ENCODE assay signal across 1 cellular context in the genomic region with DNA sequence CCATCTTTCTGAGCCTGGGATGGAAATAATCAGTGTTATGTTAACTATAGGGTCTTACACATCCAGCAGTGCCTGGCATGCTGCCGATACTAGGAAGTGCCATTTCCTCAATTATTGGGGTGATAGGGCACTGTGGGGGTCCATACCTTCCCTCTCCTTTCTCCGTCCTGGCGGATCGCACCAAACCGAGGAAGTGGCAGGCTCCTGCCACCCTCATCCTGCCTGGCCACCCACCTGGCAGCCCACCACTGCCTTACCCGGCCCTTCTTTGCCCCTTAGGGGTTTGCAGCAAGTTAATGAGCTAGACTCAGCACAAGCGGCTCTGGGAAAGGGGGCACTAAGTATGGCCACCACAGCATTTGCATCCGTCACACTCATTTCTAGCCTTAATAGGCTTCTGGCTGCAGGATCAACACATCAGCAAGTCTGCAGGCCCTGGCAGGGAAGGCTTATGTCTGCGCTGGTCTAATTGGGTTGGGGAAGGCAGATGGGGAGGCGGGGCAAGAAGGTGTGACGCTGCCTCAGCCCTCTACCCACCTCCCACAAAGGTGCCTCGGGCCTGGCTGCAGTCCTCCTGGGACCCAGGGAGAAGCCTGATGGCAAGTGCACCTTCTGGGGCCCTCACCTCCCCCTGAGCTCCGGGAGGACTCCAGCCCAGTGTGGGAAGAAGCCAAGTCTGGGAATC.
TF ChIP-seq lines count a peak whose summit lies in the region.

No MANE protein-coding gene starts in this region.

TF ChIP-seq in WTC11, 78 proteins besides CTCF, POLR2A, EP300 and RAD21 (continued from another document):
- TF ChIP-seq, protein P1, sequence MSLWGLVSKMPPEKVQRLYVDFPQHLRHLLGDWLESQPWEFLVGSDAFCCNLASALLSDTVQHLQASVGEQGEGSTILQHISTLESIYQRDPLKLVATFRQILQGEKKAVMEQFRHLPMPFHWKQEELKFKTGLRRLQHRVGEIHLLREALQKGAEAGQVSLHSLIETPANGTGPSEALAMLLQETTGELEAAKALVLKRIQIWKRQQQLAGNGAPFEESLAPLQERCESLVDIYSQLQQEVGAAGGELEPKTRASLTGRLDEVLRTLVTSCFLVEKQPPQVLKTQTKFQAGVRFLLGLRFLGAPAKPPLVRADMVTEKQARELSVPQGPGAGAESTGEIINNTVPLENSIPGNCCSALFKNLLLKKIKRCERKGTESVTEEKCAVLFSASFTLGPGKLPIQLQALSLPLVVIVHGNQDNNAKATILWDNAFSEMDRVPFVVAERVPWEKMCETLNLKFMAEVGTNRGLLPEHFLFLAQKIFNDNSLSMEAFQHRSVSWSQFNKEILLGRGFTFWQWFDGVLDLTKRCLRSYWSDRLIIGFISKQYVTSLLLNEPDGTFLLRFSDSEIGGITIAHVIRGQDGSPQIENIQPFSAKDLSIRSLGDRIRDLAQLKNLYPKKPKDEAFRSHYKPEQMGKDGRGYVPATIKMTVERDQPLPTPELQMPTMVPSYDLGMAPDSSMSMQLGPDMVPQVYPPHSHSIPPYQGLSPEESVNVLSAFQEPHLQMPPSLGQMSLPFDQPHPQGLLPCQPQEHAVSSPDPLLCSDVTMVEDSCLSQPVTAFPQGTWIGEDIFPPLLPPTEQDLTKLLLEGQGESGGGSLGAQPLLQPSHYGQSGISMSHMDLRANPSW (CRISPR knock-in tag; conservative IDR thresholded peaks at IDR 0.05; ENCODE audit: low read depth): no peak
- TF ChIP-seq ZNF232 (CRISPR knock-in tag; IDR thresholded peaks at IDR 0.05): no peak
- TF ChIP-seq NFE2L1 (CRISPR knock-in tag; IDR thresholded peaks at IDR 0.05): no peak
